32 cellular contexts compared by ENCODE assay signal in the genomic region with DNA sequence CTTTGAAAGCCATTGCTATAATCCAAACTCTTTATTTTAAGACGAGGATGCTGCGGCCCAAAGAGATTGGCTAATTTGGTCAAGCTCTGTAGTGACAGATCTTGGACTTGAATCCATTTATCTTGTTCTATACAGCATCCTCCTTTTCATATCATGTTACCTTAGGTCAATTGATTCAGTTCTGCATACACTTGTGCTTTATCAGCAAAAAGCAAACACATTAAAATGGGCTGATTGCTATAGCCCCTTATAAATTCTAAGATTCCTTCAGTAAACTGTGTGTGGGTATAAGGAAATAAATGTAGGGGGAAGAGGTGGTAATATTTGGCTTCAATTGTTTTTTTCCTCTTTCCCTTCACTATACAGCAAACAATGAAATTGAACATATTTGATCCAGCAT.
"Had no signal": no experiment of that assay in that cellular context is flagged by ENCODE, and none has a peak within 500 bp of the region (broad histone marks: within the 10 kb centered on the region; RNA-seq: fewer than 3 reads in every experiment).

No MANE protein-coding gene starts in this region.

- H3K4me1 Mint-ChIP-seq: natural killer cell; nephron; stimulated activated memory B cell treated with anti-CD40 and anti-IgM and Interleukin-4, amounts not matched to agents 10 μg/mL and 1 μg/mL and 100 μg/mL, for 72 hours; stimulated activated naive CD8-positive, alpha-beta T cell treated with anti-CD3 and anti-CD28 coated beads, Interleukin-15, amount 100 ng/mL, for 72 hours had no signal

- H3K4me3 ChIP-seq: neural progenitor cell, ovary, psoas muscle, skin epidermis, smooth muscle cell, spleen, suprapubic skin, thoracic aorta, thyroid gland, tibial nerve, upper lobe of left lung, vagina had no signal

- H3K27ac Mint-ChIP-seq: natural killer cell; nephron; neural progenitor cell; progenitor cell of endocrine pancreas; stimulated activated memory B cell treated with anti-CD40 and anti-IgM and Interleukin-4, amounts not matched to agents 10 μg/mL and 1 μg/mL and 100 μg/mL, for 72 hours; stimulated activated naive CD8-positive, alpha-beta T cell treated with anti-CD3 and anti-CD28 coated beads, Interleukin-15, amount 100 ng/mL, for 72 hours had no signal

- H3K36me3 ChIP-seq: neural progenitor cell, ovary, spleen, suprapubic skin, thoracic aorta, thyroid gland, tibial nerve, upper lobe of left lung, vagina had no signal

- H3K9me3 ChIP-seq: psoas muscle, thoracic aorta, thyroid gland, vagina had no signal

- DNase-seq: natural killer cell; occipital lobe; ovary; posterior cingulate gyrus; psoas muscle; right cardiac atrium; spleen; stimulated activated CD4-positive, alpha-beta T cell treated with anti-CD3 and anti-CD28 coated beads, Interleukin-12 subunit alpha, Interleukin-12 subunit beta, amount 100 ng/mL, for 4 hours; stimulated activated CD4-positive, alpha-beta T cell treated with anti-CD3 and anti-CD28 coated beads, Interleukin-1b, Interleukin-23, amount 100 ng/mL, for 48 hours; stimulated activated CD4-positive, alpha-beta T cell treated with anti-CD3 and anti-CD28 coated beads, Interleukin-4, amount 100 ng/mL, for 1 hour; stimulated activated CD4-positive, alpha-beta T cell treated with anti-CD3 and anti-CD28 coated beads, Interleukin-4, amount 100 ng/mL, for 4 hours; stimulated activated CD8-positive, alpha-beta memory T cell treated with anti-CD3 and anti-CD28 coated beads, Interleukin-4, amount 100 ng/mL, for 48 hours; stimulated activated naive CD4-positive, alpha-beta T cell; stimulated activated naive CD8-positive, alpha-beta T cell treated with anti-CD3 and anti-CD28 coated beads, Interleukin-15, amount 100 ng/mL, for 72 hours; stimulated activated naive CD8-positive, alpha-beta T cell treated with anti-CD3 and anti-CD28 coated beads, Interleukin-15, Interleukin-2, amounts not matched to agents 100 U/mL and 50 U/mL, for 24 hours; substantia nigra; thyroid gland; trophoblast cell; upper lobe of left lung had no signal

- H3K4me3 Mint-ChIP-seq: natural killer cell; nephron; neural progenitor cell; stimulated activated memory B cell treated with anti-CD40 and anti-IgM and Interleukin-4, amounts not matched to agents 10 μg/mL and 1 μg/mL and 100 μg/mL, for 72 hours; stimulated activated naive CD8-positive, alpha-beta T cell treated with anti-CD3 and anti-CD28 coated beads, Interleukin-15, amount 100 ng/mL, for 72 hours had no signal

- H3K4me2 ChIP-seq: neural progenitor cell, smooth muscle cell had no signal

- H3K27ac ChIP-seq: neural progenitor cell, ovary, parathyroid adenoma, psoas muscle, skin epidermis, spleen, suprapubic skin, thoracic aorta, thyroid gland, tibial nerve, upper lobe of left lung, vagina had no signal

- H3K4me1 ChIP-seq: parathyroid adenoma, psoas muscle, spleen, suprapubic skin, thyroid gland, tibial nerve, upper lobe of left lung, vagina had no signal

- FAIRE-seq: urothelium cell line had no signal

- H3K36me3 Mint-ChIP-seq: stimulated activated memory B cell treated with anti-CD40 and anti-IgM and Interleukin-4, amounts not matched to agents 10 μg/mL and 1 μg/mL and 100 μg/mL, for 72 hours had no signal

- H3K9ac ChIP-seq: neural progenitor cell, parathyroid adenoma had no signal

- ATAC-seq: natural killer cell; psoas muscle; right cardiac atrium; sciatic nerve; stimulated activated memory B cell treated with anti-CD40 and anti-IgM and Interleukin-4, amounts not matched to agents 10 μg/mL and 1 μg/mL and 100 μg/mL, for 72 hours; stimulated activated naive CD8-positive, alpha-beta T cell treated with anti-CD3 and anti-CD28 coated beads, Interleukin-15, amount 100 ng/mL, for 72 hours; stimulated activated naive CD8-positive, alpha-beta T cell treated with anti-CD3 and anti-CD28 coated beads, Interleukin-15, Interleukin-2, amounts not matched to agents 100 U/mL and 50 U/mL, for 24 hours had no signal

- H2AFZ ChIP-seq: neural progenitor cell, parathyroid adenoma had no signal

- H3K27me3 ChIP-seq: neural progenitor cell, ovary, spleen, suprapubic skin, thyroid gland, tibial nerve, upper lobe of left lung, vagina had no signal

- H3K27me3 Mint-ChIP-seq: progenitor cell of endocrine pancreas; stimulated activated memory B cell treated with anti-CD40 and anti-IgM and Interleukin-4, amounts not matched to agents 10 μg/mL and 1 μg/mL and 100 μg/mL, for 72 hours had no signal

- H3K79me2 ChIP-seq: parathyroid adenoma had no signal
